Comparison of ENCODE assay signal across 8 cellular contexts in the genomic region with DNA sequence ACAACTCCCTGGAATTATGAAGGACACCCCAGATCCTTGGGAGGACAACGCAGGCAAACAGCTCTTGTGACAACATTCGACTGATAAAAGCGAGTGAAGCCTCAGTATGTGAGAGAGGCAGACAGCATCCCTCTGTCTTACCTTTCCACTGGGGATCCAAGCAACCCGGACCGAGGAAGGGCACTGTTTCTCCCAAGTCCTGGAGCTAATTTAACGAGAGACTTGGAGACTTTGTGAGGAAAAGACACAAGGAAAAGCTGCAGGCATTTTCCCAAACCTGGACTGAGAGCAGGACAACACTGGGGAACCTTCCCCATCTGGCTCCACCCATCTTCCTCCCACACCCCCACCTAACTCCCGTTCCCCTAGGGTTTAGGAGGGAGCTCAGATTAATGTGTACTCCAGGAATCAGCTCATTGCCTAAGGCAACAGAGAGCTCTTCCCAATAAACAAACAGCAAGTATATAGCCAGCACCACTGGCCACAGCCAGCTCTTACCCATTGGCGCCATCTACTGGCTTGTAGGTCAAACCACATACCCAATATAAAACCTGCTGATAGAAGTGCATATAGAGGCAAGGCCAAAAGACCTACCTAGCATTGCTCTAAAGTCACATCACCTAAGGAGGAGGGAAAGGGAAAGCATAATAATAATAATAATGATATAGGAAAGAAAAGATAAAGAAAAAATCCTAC.
DNase-seq lines count a peak whose midpoint lies in the region; ATAC-seq and TF ChIP-seq lines count a peak whose summit lies in the region.
"Not testable (repeated sequence)": the region's sequence is repeated elsewhere in the genome, so short reads cannot be mapped to it uniquely, and the experiment has no call there.

No MANE protein-coding gene starts in this region.

- not testable (repeated sequence) for H3K27ac ChIP-seq in A673 (ENCODE audit: low read depth, low read length, poor library complexity, severe bottlenecking); right atrium auricular region; psoas muscle

- POLR2A ChIA-PET in A673 (lab: Charles Lee; ENCODE audit: low non-redundant PET); T-cell (lab: Charles Lee): not testable (repeated sequence)

- not testable (repeated sequence) for H3K9me3 Mint-ChIP-seq in T-cell

- not testable (repeated sequence) for H3K9me3 ChIP-seq in A673 (ENCODE audit: low read depth, low read length, poor library complexity, severe bottlenecking); right atrium auricular region; psoas muscle

- H3K4me3 ChIP-seq in A673 (ENCODE audit: low read depth, low read length, poor library complexity, severe bottlenecking); psoas muscle: not testable (repeated sequence)
- H3K4me3 ChIP-seq in right atrium auricular region = peak overlapping the region in 1 of 2 donors; percentile 24

- 1 to 6% (median 3%) methylated on average over 3 to 4 of the region's 8 CpGs for WGBS in psoas muscle, 3 donors

- H3K27me3 Mint-ChIP-seq in T-cell = not testable (repeated sequence)

- TF ChIP-seq CTCF in A673 (conservative IDR thresholded peaks at IDR 0.05; ENCODE audit: low read depth, low read length) = peak; percentile 49
- peak; percentile 66 to 68 for TF ChIP-seq CTCF in right atrium auricular region (IDR thresholded peaks at IDR 0.05)
- peak; percentile 56 for TF ChIP-seq CTCF in psoas muscle (IDR thresholded peaks at IDR 0.05)

- DNase-seq in A673 (ENCODE audit: low spot score) = peak; percentile 78
- peak; percentile 31 to 59 for DNase-seq in NCI-H1930 (lab: John Stamatoyannopoulos, UW)
- peak in 31 of 34 experiments; percentile 1 to 47 (median 25) for DNase-seq in T-cell
- DNase-seq in anterior cingulate cortex (lab: John Stamatoyannopoulos, UW) = peak in 34 of 58 donors; percentile 1 to 54 (median 8)
- DNase-seq in right atrium auricular region (ENCODE audit: low spot score) = peak; percentile 62
- DNase-seq in psoas muscle = not testable (repeated sequence)

- H3K27ac Mint-ChIP-seq in T-cell = not testable (repeated sequence)

- not testable (repeated sequence) for H3K4me1 ChIP-seq in A673 (ENCODE audit: insufficient read depth, low read length, poor library complexity, severe bottlenecking); right atrium auricular region; psoas muscle

- ATAC-seq in GM18519 (IDR thresholded peaks at IDR 0.05; ENCODE audit: low FRiP score, unreplicated experiment) = peak; percentile 66
- ATAC-seq in HG03025 (IDR thresholded peaks at IDR 0.05; ENCODE audit: low FRiP score, unreplicated experiment) = peak; percentile 72
- ATAC-seq in T-cell (replicated peaks in 1 of 4) = peak; percentile 57 to 75 (median 68)
- peak; percentile 64 to 92 (median 86) for ATAC-seq in psoas muscle

- H3K36me3 Mint-ChIP-seq in T-cell = not testable (repeated sequence)

- not testable (repeated sequence) for H3K36me3 ChIP-seq in A673 (ENCODE audit: insufficient read depth, low read length, poor library complexity, severe bottlenecking); right atrium auricular region; psoas muscle (ENCODE audit: insufficient read depth in 1 of 2, low read depth in 1 of 2)

- intact Hi-C loops in A673 (cut with micrococcal nuclease; ENCODE audit: unreplicated experiment) = loop anchor here (10.0 kb wide), 1 partner anchor 301 kb away; no protein-coding TSS in a partner anchor
- intact Hi-C loops in psoas muscle (cut with DNase I) = not testable (repeated sequence)

- not testable (repeated sequence) for H3K4me1 Mint-ChIP-seq in T-cell

- H3K27me3 ChIP-seq in A673 (replicated peaks; ENCODE audit: insufficient read depth, low read depth, low read length, poor library complexity); right atrium auricular region; psoas muscle (ENCODE audit: insufficient read depth in 3 of 3, low read length in 2 of 3): not testable (repeated sequence)

- BruUV-seq in A673 (replicated peaks; lab: Mats Ljungman, UMichigan) = not testable (repeated sequence)

- H3K4me3 Mint-ChIP-seq in T-cell = not testable (repeated sequence)

- CTCF ChIA-PET in A673 (lab: Charles Lee) (interaction anchor here (0.6 kb wide), 1 partner anchor 103 kb away, joined by 3 read pairs; no protein-coding TSS in a partner anchor), T-cell (lab: Charles Lee) (interaction anchor here in 1 of 2 donors (0.7 kb wide), 1 partner anchor 160 kb away, joined by 3 read pairs; no protein-coding TSS in a partner anchor)
